Comparison of ENCODE assay signal across 1 cellular context in genomic region chr1:223748773-223749733, GRCh38.
A peak's percentile ranks its signal among the peaks of the same experiment; 100 is the strongest.
TF ChIP-seq lines count a peak whose summit lies in the region.

No MANE protein-coding gene starts in this region.

TF ChIP-seq in WTC11, 78 proteins besides CTCF, POLR2A, EP300 and RAD21 (continued from another document):
- TF ChIP-seq, protein P1, sequence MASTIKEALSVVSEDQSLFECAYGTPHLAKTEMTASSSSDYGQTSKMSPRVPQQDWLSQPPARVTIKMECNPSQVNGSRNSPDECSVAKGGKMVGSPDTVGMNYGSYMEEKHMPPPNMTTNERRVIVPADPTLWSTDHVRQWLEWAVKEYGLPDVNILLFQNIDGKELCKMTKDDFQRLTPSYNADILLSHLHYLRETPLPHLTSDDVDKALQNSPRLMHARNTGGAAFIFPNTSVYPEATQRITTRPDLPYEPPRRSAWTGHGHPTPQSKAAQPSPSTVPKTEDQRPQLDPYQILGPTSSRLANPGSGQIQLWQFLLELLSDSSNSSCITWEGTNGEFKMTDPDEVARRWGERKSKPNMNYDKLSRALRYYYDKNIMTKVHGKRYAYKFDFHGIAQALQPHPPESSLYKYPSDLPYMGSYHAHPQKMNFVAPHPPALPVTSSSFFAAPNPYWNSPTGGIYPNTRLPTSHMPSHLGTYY (CRISPR knock-in tag; IDR thresholded peaks at IDR 0.05), result no peak
- no peak for TF ChIP-seq NFATC4 (CRISPR knock-in tag; IDR thresholded peaks at IDR 0.05)
- no peak for TF ChIP-seq NFE2L1 (CRISPR knock-in tag; IDR thresholded peaks at IDR 0.05)
- TF ChIP-seq, protein P2, sequence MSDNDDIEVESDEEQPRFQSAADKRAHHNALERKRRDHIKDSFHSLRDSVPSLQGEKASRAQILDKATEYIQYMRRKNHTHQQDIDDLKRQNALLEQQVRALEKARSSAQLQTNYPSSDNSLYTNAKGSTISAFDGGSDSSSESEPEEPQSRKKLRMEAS (CRISPR knock-in tag; IDR thresholded peaks at IDR 0.05), result peak; percentile 73
- TF ChIP-seq, protein P3, sequence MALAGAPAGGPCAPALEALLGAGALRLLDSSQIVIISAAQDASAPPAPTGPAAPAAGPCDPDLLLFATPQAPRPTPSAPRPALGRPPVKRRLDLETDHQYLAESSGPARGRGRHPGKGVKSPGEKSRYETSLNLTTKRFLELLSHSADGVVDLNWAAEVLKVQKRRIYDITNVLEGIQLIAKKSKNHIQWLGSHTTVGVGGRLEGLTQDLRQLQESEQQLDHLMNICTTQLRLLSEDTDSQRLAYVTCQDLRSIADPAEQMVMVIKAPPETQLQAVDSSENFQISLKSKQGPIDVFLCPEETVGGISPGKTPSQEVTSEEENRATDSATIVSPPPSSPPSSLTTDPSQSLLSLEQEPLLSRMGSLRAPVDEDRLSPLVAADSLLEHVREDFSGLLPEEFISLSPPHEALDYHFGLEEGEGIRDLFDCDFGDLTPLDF (CRISPR knock-in tag; IDR thresholded peaks at IDR 0.05), result no peak
- TF ChIP-seq SP1 (CRISPR knock-in tag; conservative IDR thresholded peaks at IDR 0.05), result 0 out of 2 replicates have a peak, but pooled peaks have one; percentile 42
- TF ChIP-seq, protein P4, sequence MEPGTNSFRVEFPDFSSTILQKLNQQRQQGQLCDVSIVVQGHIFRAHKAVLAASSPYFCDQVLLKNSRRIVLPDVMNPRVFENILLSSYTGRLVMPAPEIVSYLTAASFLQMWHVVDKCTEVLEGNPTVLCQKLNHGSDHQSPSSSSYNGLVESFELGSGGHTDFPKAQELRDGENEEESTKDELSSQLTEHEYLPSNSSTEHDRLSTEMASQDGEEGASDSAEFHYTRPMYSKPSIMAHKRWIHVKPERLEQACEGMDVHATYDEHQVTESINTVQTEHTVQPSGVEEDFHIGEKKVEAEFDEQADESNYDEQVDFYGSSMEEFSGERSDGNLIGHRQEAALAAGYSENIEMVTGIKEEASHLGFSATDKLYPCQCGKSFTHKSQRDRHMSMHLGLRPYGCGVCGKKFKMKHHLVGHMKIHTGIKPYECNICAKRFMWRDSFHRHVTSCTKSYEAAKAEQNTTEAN (CRISPR knock-in tag; IDR thresholded peaks at IDR 0.05), result no peak
- TF ChIP-seq, protein P5, sequence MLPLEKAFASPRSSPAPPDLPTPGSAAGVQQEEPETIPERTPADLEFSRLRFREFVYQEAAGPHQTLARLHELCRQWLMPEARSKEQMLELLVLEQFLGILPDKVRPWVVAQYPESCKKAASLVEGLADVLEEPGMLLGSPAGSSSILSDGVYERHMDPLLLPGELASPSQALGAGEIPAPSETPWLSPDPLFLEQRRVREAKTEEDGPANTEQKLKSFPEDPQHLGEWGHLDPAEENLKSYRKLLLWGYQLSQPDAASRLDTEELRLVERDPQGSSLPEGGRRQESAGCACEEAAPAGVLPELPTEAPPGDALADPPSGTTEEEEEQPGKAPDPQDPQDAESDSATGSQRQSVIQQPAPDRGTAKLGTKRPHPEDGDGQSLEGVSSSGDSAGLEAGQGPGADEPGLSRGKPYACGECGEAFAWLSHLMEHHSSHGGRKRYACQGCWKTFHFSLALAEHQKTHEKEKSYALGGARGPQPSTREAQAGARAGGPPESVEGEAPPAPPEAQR (CRISPR knock-in tag; IDR thresholded peaks at IDR 0.05), result no peak
- TF ChIP-seq, protein P6, sequence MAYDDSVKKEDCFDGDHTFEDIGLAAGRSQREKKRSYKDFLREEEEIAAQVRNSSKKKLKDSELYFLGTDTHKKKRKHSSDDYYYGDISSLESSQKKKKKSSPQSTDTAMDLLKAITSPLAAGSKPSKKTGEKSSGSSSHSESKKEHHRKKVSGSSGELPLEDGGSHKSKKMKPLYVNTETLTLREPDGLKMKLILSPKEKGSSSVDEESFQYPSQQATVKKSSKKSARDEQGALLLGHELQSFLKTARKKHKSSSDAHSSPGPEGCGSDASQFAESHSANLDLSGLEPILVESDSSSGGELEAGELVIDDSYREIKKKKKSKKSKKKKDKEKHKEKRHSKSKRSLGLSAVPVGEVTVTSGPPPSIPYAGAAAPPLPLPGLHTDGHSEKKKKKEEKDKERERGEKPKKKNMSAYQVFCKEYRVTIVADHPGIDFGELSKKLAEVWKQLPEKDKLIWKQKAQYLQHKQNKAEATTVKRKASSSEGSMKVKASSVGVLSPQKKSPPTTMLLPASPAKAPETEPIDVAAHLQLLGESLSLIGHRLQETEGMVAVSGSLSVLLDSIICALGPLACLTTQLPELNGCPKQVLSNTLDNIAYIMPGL (CRISPR knock-in tag; IDR thresholded peaks at IDR 0.05), result peak; percentile 94
- TF ChIP-seq ZNF423 (CRISPR knock-in tag; IDR thresholded peaks at IDR 0.05), result no peak
- TF ChIP-seq ZBTB21 (CRISPR knock-in tag; IDR thresholded peaks at IDR 0.05; ENCODE audit: borderline replicate concordance), result no peak
- no peak for TF ChIP-seq JUN (CRISPR knock-in tag; IDR thresholded peaks at IDR 0.05)
- TF ChIP-seq, protein P7, sequence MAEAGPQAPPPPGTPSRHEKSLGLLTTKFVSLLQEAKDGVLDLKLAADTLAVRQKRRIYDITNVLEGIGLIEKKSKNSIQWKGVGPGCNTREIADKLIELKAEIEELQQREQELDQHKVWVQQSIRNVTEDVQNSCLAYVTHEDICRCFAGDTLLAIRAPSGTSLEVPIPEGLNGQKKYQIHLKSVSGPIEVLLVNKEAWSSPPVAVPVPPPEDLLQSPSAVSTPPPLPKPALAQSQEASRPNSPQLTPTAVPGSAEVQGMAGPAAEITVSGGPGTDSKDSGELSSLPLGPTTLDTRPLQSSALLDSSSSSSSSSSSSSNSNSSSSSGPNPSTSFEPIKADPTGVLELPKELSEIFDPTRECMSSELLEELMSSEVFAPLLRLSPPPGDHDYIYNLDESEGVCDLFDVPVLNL (CRISPR knock-in tag; IDR thresholded peaks at IDR 0.05; ENCODE audit: borderline replicate concordance, low read depth), result no peak
- TF ChIP-seq NR2C2 (CRISPR knock-in tag; IDR thresholded peaks at IDR 0.05), result peak; percentile 60; the same call in 1 of the 2 replicates
- TF ChIP-seq TP53 (CRISPR knock-in tag; IDR thresholded peaks at IDR 0.05), result no peak
